In the genomic region with DNA sequence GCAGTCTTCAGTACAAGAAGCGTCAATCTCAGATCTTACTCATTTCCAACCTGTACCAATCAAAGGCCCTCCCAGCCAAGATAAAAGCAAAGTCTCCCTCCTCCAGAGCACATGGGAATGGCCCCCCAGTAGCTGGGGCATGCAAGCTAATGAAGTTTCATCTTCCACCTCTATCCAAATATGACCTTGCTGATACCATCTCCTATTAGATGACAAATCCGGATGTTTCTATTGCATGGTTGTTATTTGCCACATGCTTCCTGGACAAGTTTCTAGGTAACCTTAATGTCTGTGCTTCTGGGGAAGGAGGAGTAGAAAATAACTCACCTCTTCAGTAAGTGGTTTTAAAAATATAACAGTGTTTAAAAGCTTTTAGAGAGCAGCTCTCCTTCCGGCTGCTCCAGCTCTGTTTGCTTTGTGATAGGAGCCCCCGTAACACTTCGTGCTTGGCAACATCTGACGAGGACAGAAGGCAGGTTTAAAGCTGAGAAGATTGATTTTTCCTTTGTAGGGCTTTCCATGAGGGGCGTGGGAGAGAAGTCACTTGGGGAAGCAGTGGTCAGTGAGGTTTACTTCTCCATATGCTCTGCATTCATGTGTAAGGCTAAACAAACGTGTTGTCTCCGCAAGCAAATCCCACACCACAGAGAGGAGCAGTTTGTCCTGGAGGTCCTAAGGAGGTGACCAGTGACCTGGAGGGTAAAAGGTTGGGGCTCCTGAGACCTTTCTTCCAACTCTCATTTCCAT, we compare ENCODE assay signal across 11 cellular contexts. TPM values are rescaled to one million over a fixed set of nuclear protein-coding genes. Genes with fewer than 3 reads are reported as not detected.
DNase-seq lines count a peak whose midpoint lies in the region; ATAC-seq and TF ChIP-seq lines count a peak whose summit lies in the region.
"Had no signal": no experiment of that assay in that cellular context is flagged by ENCODE, and none has a peak within 500 bp of the region (broad histone marks: within the 10 kb centered on the region; RNA-seq: fewer than 3 reads in every experiment).

No MANE protein-coding gene starts in this region.

- H3K4me1 Mint-ChIP-seq in CD4-positive, alpha-beta memory T cell = peaks cover 13 to 34% (median 25%) of the 10 kb centered on the region in 4 donors

- DNase-seq in CD4-positive, alpha-beta memory T cell = peak in 1 of 5 donors; percentile 10
- DNase-seq in NCI-H1092 treated with DMSO at 0.1 percent for 48 hours (lab: John Stamatoyannopoulos, UW) = peak; percentile 56
- DNase-seq in choroid plexus epithelial cell (ENCODE audit: low read depth) = peak; percentile 35
- no peak for DNase-seq in osteoblast (ENCODE audit: insufficient read length, low spot score, missing footprints)
- no peak for DNase-seq in SJCRH30
- no peak for DNase-seq in DMS 273 treated with DMSO at 0.1 percent for 48 hours (lab: John Stamatoyannopoulos, UW)
- no peak for DNase-seq in stimulated activated CD4-positive, alpha-beta T cell treated with anti-CD3 and anti-CD28 coated beads, Interleukin-1b, Interleukin-23, amount 100 ng/mL, for 48 hours
- DNase-seq: amniotic stem cell had no signal

- H4K20me1 ChIP-seq in osteoblast (ENCODE audit: insufficient read depth, low read length) = no peaks in the 10 kb centered on the region

- H3K27ac Mint-ChIP-seq in CD4-positive, alpha-beta memory T cell = peak overlapping the region in 5 of 7 donors; percentile 2 to 71 (median 62)

- no peaks in the 10 kb centered on the region for H3K27me3 ChIP-seq in CD4-positive, alpha-beta memory T cell (ENCODE audit: insufficient read depth, low read length)
- H3K27me3 ChIP-seq in osteoblast (ENCODE audit: insufficient read depth, low read length) (no peaks in the 10 kb centered on the region), SJCRH30 (no peaks in the 10 kb centered on the region)

- TF ChIP-seq CTCF in choroid plexus epithelial cell (conservative IDR thresholded peaks at IDR 0.05; ENCODE audit: low read depth, low read length) (no peak), osteoblast (IDR thresholded peaks at IDR 0.05; ENCODE audit: extremely low read depth, low read depth, low read length) (no peak)

- CTCF ChIA-PET in CD4-positive, alpha-beta memory T cell (lab: Charles Lee; ENCODE audit: partially characterized antibody) = interaction anchor here (0.9 to 18.0 kb wide), 8 partner anchors 8 to 740 kb away, joined by 3 to 362 read pairs (median 8); no protein-coding TSS in a partner anchor

- no peak overlapping the region for H3K4me3 ChIP-seq in CD4-positive, alpha-beta memory T cell (ENCODE audit: low read length in 2 of 2)
- H3K4me3 ChIP-seq in choroid plexus epithelial cell (ENCODE audit: low read depth, low read length) (no peak overlapping the region), osteoblast (ENCODE audit: insufficient read depth, low read length) (peak overlapping the region; percentile 7), SJCRH30 (no peak overlapping the region)
- H3K4me3 ChIP-seq: K562 had no signal

- H3K9me3 ChIP-seq in CD4-positive, alpha-beta memory T cell (ENCODE audit: control insufficient read depth in 1 of 2, low read length in 2 of 2) = no peaks in the 10 kb centered on the region
- H3K9me3 ChIP-seq in osteoblast (ENCODE audit: low read depth, low read length) = no peaks in the 10 kb centered on the region
- H3K9me3 ChIP-seq in SJCRH30 (replicated peaks) = no peaks in the 10 kb centered on the region

- peaks cover 0 to 4% of the 10 kb centered on the region in 2 donors for H3K27me3 Mint-ChIP-seq in CD4-positive, alpha-beta memory T cell

- H3K36me3 ChIP-seq in CD4-positive, alpha-beta memory T cell (ENCODE audit: insufficient read depth, low read length) = no peaks in the 10 kb centered on the region
- H3K36me3 ChIP-seq in osteoblast (ENCODE audit: insufficient read depth, low read length) (no peaks in the 10 kb centered on the region), SJCRH30 (no peaks in the 10 kb centered on the region)

- peak overlapping the region in 4 of 8 donors; percentile 2 to 21 (median 4) for H3K4me3 Mint-ChIP-seq in CD4-positive, alpha-beta memory T cell

- no peaks in the 10 kb centered on the region for H3K9me3 Mint-ChIP-seq in CD4-positive, alpha-beta memory T cell

- peak overlapping the region; percentile 58 for H2AFZ ChIP-seq in osteoblast (ENCODE audit: low read length)

- no peaks in the 10 kb centered on the region for H3K79me2 ChIP-seq in osteoblast (ENCODE audit: insufficient read depth, low read length)

- no peaks in the 10 kb centered on the region for H3K36me3 Mint-ChIP-seq in CD4-positive, alpha-beta memory T cell

- POLR2A ChIA-PET in CD4-positive, alpha-beta memory T cell (lab: Charles Lee; ENCODE audit: partially characterized antibody) = no interaction called here

- intact Hi-C loops in CD4-positive, alpha-beta memory T cell (cut with micrococcal nuclease) = no loop called here

- no peak for ATAC-seq in GM18498 (IDR thresholded peaks at IDR 0.05; ENCODE audit: unreplicated experiment)
- ATAC-seq: K562 had no signal

- no peak overlapping the region for H3K27ac ChIP-seq in CD4-positive, alpha-beta memory T cell (ENCODE audit: low read depth, low read length)
- peak overlapping the region; percentile 100 for H3K27ac ChIP-seq in osteoblast (ENCODE audit: low read depth, low read length)
- no peak overlapping the region for H3K27ac ChIP-seq in SJCRH30
- H3K27ac ChIP-seq: RWPE1 had no signal

- peaks cover 13% of the 10 kb centered on the region for H3K4me1 ChIP-seq in CD4-positive, alpha-beta memory T cell (ENCODE audit: insufficient read depth, low read length)
- H3K4me1 ChIP-seq in osteoblast (ENCODE audit: insufficient read depth, low read length) (peaks cover 81% of the 10 kb centered on the region), SJCRH30 (peaks cover 27% of the 10 kb centered on the region)

- peak overlapping the region; percentile 71 for H3K4me2 ChIP-seq in osteoblast (ENCODE audit: insufficient read depth, low read length)

RNA-seq across cellular contexts. Expression of a gene that starts 40.3 kb away (rescaled TPM):
- total RNA-seq in CD4-positive, alpha-beta memory T cell = 10 to 100 TPM; 73.9 to 75.9 TPM
- 100 to 1,000 TPM; 203 to 207 TPM for polyA plus RNA-seq in CD4-positive, alpha-beta memory T cell
- 59.0 and 77.2 TPM in 2 replicates for total RNA-seq in osteoblast
- total RNA-seq in SJCRH30 (2014; rRNA removed; shearing (Covaris generic)) = 17.7 and 21.4 TPM in 2 replicates

Comparison
In these comparisons a context has a peak if more than half of its experiments do, and no peak if none do; other contexts are left out.
1. DNase-seq: peak in NCI-H1092 treated with DMSO at 0.1 percent for 48 hours (single experiment) and choroid plexus epithelial cell (single experiment); none in osteoblast (single experiment), SJCRH30 (0 of 2), DMS 273 treated with DMSO at 0.1 percent for 48 hours (single experiment) and stimulated activated CD4-positive, alpha-beta T cell treated with anti-CD3 and anti-CD28 coated beads, Interleukin-1b, Interleukin-23, amount 100 ng/mL, for 48 hours (single experiment).